Comparison of ENCODE assay signal across 8 cellular contexts in the genomic region with DNA sequence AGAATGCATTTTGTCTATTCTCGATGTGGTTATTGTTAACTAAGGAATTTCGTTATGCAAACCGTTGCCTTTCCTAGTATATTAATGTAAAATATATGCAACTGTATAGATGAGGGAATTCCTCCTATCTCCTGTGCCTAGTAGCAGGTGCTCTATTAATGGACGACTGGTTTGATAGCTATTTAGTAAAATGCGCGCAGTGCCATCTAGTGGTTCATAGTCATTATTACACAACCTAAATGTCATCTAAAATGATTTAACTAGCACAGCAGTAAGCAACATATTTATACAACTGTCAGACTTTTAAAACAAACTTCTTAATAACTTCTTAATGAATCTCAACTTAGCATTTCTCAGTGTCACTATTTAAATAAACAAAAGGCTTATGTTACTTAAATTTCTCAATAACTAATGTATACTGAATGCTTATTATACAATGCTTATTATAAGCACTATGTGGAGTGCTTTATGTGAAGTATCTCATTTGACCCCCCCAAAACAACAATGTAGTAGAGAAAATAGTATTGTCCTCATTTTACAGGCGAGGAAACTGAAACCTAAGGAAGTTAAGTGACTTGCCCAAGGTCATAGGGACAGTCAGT.
A peak's percentile ranks its signal among the peaks of the same experiment; 100 is the strongest.
DNase-seq lines count a peak whose midpoint lies in the region; ATAC-seq, FAIRE-seq and TF ChIP-seq lines count a peak whose summit lies in the region.

No MANE protein-coding gene starts in this region.

- H3K4me2 ChIP-seq in endothelial cell of umbilical vein (ENCODE audit: insufficient read depth, low read length) = no peak overlapping the region

- H4K20me1 ChIP-seq in endothelial cell of umbilical vein (replicated peaks; ENCODE audit: control insufficient read depth, extremely low read depth, insufficient read depth, low read length) = no peaks in the 10 kb centered on the region

- H3K9me3 ChIP-seq in endothelial cell of umbilical vein (replicated peaks; ENCODE audit: control insufficient read depth, insufficient read depth, low read length) = no peaks in the 10 kb centered on the region

- no peak overlapping the region for H3K27ac ChIP-seq in endothelial cell of umbilical vein (ENCODE audit: insufficient read depth, low read depth, low read length)

- no peak overlapping the region for H3K9ac ChIP-seq in endothelial cell of umbilical vein (replicated peaks; ENCODE audit: extremely low read depth, insufficient read depth, low read length)

- no peaks in the 10 kb centered on the region for H3K79me2 ChIP-seq in endothelial cell of umbilical vein (ENCODE audit: control insufficient read depth, insufficient read depth, low read length)

- CTCF ChIA-PET in endothelial cell of umbilical vein (lab: Charles Lee) = interaction anchor here (0.6 to 11.4 kb wide), 41 partner anchors 10 to 1556 kb away, joined by 3 to 314 read pairs (median 4); a partner anchor contains a TSS

- H3K36me3 ChIP-seq in endothelial cell of umbilical vein (ENCODE audit: control insufficient read depth in 2 of 2, extremely low read depth in 1 of 2, insufficient read depth in 2 of 2, low read length in 2 of 2) = no peaks in the 10 kb centered on the region

- peak; percentile 76 for FAIRE-seq in endothelial cell of umbilical vein (lab: Jason Lieb, UNC)

- ATAC-seq in GM18505 (IDR thresholded peaks at IDR 0.05; ENCODE audit: unreplicated experiment) (peak; percentile 79), HG02870 (IDR thresholded peaks at IDR 0.05; ENCODE audit: unreplicated experiment) (peak; percentile 67)

- H3K27me3 ChIP-seq in endothelial cell of umbilical vein (ENCODE audit: control insufficient read depth in 2 of 2, insufficient read depth in 2 of 2, low read length in 2 of 2) = no peaks in the 10 kb centered on the region

- no peak overlapping the region for H3K4me3 ChIP-seq in endothelial cell of umbilical vein (replicated peaks in 1 of 3; ENCODE audit: insufficient read depth in 1 of 3, low read depth in 1 of 3, low read length in 3 of 3)

- no peaks in the 10 kb centered on the region for H3K9me1 ChIP-seq in endothelial cell of umbilical vein (replicated peaks; ENCODE audit: control insufficient read depth, extremely low read depth, insufficient read depth, low read length)

- no TSS peak for BruUV-seq in endothelial cell of umbilical vein (replicated peaks; lab: Mats Ljungman, UMichigan)

- H3K4me1 ChIP-seq in endothelial cell of umbilical vein (ENCODE audit: control insufficient read depth, extremely low read depth, insufficient read depth, low read length) = no peaks in the 10 kb centered on the region

- no peak for TF ChIP-seq POLR2A in GM18505 (IDR thresholded peaks at IDR 0.05; ENCODE audit: borderline replicate concordance, extremely low read depth, insufficient read depth, insufficient read length)
- no peak for TF ChIP-seq POLR2A in endothelial cell of umbilical vein (IDR thresholded peaks at IDR 0.05; ENCODE audit: low read depth, low read length)

- intact Hi-C loops in endothelial cell of umbilical vein (cut with micrococcal nuclease) = loop anchor here (1.0 to 5.0 kb wide), 6 partner anchors 59 to 466 kb away; no protein-coding TSS in a partner anchor

- H2AFZ ChIP-seq in endothelial cell of umbilical vein (ENCODE audit: low read depth, low read length) = no peak overlapping the region

- DNase-seq in AG20443 (ENCODE audit: low spot score) = peak; percentile 60
- DNase-seq in NCI-H1694 treated with DMSO at 0.1 percent for 48 hours (lab: John Stamatoyannopoulos, UW) = peak; percentile 56
- peak; percentile 35 for DNase-seq in SW480 (ENCODE audit: low spot score)
- DNase-seq in endothelial cell of umbilical vein (ENCODE audit: low read depth, low spot score) = peak; percentile 80
- DNase-seq in mucosa of gallbladder (ENCODE audit: low spot score) = peak; percentile 61
- DNase-seq in islet precursor cell = no peak

- TF ChIP-seq CTCF in endothelial cell of umbilical vein (IDR thresholded peaks at IDR 0.05; ENCODE audit: extremely low read depth in 1 of 2, insufficient read depth in 1 of 2, low read depth in 1 of 2, low read length in 2 of 2) = peak; percentile 37 to 48

- dilution Hi-C loops in endothelial cell of umbilical vein (cut with MboI; ENCODE audit: extremely low pct_ligation_motif_present, low sequenced_read_pairs) = no loop called here

- POLR2A ChIA-PET in endothelial cell of umbilical vein (lab: Charles Lee) = no interaction called here

TF ChIP-seq in endothelial cell of umbilical vein, 7 proteins besides CTCF, POLR2A, EP300 and RAD21:
- TF ChIP-seq EZH2 (IDR thresholded peaks at IDR 0.05; ENCODE audit: borderline replicate concordance, low read depth, low read length, severe bottlenecking) (no peak), POLR2AphosphoS5 (IDR thresholded peaks at IDR 0.05; ENCODE audit: insufficient read depth, low read depth, low read length) (no peak), MYC (IDR thresholded peaks at IDR 0.05; ENCODE audit: low read depth, low read length) (no peak), JUN (IDR thresholded peaks at IDR 0.05; ENCODE audit: borderline replicate concordance, insufficient read depth, insufficient read length, low read depth) (no peak), FOS (IDR thresholded peaks at IDR 0.05; ENCODE audit: borderline replicate concordance, insufficient read depth, low read length) (no peak), GATA2 (IDR thresholded peaks at IDR 0.05; ENCODE audit: insufficient read depth, insufficient read length, low read depth, low read length) (no peak)
- TF ChIP-seq, protein P1, sequence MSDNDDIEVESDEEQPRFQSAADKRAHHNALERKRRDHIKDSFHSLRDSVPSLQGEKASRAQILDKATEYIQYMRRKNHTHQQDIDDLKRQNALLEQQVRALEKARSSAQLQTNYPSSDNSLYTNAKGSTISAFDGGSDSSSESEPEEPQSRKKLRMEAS (IDR thresholded peaks at IDR 0.05; ENCODE audit: insufficient read depth, insufficient read length) = no peak
